In the genomic region with DNA sequence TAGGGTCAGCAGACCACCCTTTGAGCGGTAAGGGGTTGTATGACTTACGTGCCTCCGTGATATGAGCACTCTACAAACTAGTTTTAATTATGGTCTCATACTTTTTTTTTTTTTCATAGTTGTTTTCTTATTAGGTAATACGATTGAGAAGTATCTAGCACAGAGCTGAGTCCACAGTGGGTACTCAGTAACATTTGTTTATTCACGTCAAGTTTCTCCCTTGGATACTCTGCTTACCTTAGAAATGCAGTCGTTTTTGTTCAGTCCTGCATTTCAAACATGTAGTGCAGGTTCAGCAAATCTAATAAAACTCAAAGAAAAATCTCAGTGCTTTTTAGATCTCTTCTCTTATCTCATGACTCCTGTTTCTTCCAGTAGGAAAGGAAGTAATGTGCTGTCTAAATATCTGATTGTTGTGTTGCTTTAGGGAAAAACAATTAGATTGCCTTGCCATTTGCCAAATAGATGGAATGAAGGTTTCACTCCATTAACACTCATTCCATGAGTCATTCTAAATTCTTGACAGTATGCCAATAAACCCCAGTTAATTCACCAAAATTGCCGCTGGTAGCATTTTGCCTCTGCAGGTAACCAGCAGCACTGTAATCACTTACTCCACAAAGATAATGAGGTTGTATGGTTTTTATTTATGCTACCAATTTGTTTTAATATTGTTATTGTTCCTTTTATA, we compare ENCODE assay signal across 13 cellular contexts.
A peak's percentile ranks its signal among the peaks of the same experiment; 100 is the strongest.
DNase-seq lines count a peak whose midpoint lies in the region; FAIRE-seq and TF ChIP-seq lines count a peak whose summit lies in the region.
"Had no signal": no experiment of that assay in that cellular context is flagged by ENCODE, and none has a peak within 500 bp of the region (broad histone marks: within the 10 kb centered on the region; RNA-seq: fewer than 3 reads in every experiment).

No MANE protein-coding gene starts in this region.

- H4K20me1 ChIP-seq in endothelial cell of umbilical vein (replicated peaks; ENCODE audit: control insufficient read depth, extremely low read depth, insufficient read depth, low read length) = no peaks in the 10 kb centered on the region

- POLR2A ChIA-PET in MCF 10A (lab: Yijun Ruan, JAX) (interaction anchor here (0.6 to 1.4 kb wide), 4 partner anchors 11 to 100 kb away, joined by 3 to 6 read pairs (median 4); no protein-coding TSS in a partner anchor), endothelial cell of umbilical vein (lab: Charles Lee) (no interaction called here)

- no peaks in the 10 kb centered on the region for H3K9me3 ChIP-seq in breast epithelium
- H3K9me3 ChIP-seq in endothelial cell of umbilical vein (replicated peaks; ENCODE audit: control insufficient read depth, insufficient read depth, low read length) = no peaks in the 10 kb centered on the region
- H3K9me3 ChIP-seq in endodermal cell (ENCODE audit: control insufficient read depth, low read length) = no peaks in the 10 kb centered on the region
- H3K9me3 ChIP-seq: uterus had no signal

- H3K36me3 Mint-ChIP-seq in MCF 10A (ENCODE audit: insufficient read depth, unreplicated experiment) (no peaks in the 10 kb centered on the region), endodermal cell (ENCODE audit: low read depth) (no peaks in the 10 kb centered on the region), HFFc6 (ENCODE audit: low read depth) (no peaks in the 10 kb centered on the region)

- FAIRE-seq in endothelial cell of umbilical vein (lab: Jason Lieb, UNC) (no peak), urothelium cell line (lab: Jason Lieb, UNC) (peak; percentile 79), RCC 7860 (lab: Jason Lieb, UNC) (no peak)
- FAIRE-seq: colon had no signal

- CTCF ChIA-PET in MCF 10A (lab: Yijun Ruan, JAX) (interaction anchor here (0.5 to 1.3 kb wide), 3 partner anchors 10 to 564 kb away, joined by 3 to 4 read pairs (median 4); no protein-coding TSS in a partner anchor), endothelial cell of umbilical vein (lab: Charles Lee) (interaction anchor here (2.0 kb wide), 1 partner anchor 12 kb away, joined by 14 read pairs; no protein-coding TSS in a partner anchor)

- H3K4me2 ChIP-seq in endothelial cell of umbilical vein (ENCODE audit: insufficient read depth, low read length) = no peak overlapping the region

- H3K27me3 ChIP-seq in breast epithelium (no peaks in the 10 kb centered on the region), endothelial cell of umbilical vein (ENCODE audit: control insufficient read depth in 2 of 2, insufficient read depth in 2 of 2, low read length in 2 of 2) (peaks cover 0 to 2% of the 10 kb centered on the region in 2 experiments), endodermal cell (ENCODE audit: control insufficient read depth, insufficient read depth, low read length, poor library complexity, severe bottlenecking) (no peaks in the 10 kb centered on the region)
- H3K27me3 ChIP-seq: uterus had no signal

- TF ChIP-seq POLR2A in breast epithelium (IDR thresholded peaks at IDR 0.05) (no peak), endothelial cell of umbilical vein (IDR thresholded peaks at IDR 0.05; ENCODE audit: low read depth, low read length) (no peak)

- BruUV-seq in MCF 10A (replicated peaks; lab: Mats Ljungman, UMichigan) (no TSS peak), endothelial cell of umbilical vein (replicated peaks; lab: Mats Ljungman, UMichigan) (no TSS peak)

- intact Hi-C loops in MCF 10A (cut with micrococcal nuclease) = no loop called here
- intact Hi-C loops in breast epithelium (cut with DNase I; ENCODE audit: low total_unique reads) = no loop called here
- intact Hi-C loops in endothelial cell of umbilical vein (cut with micrococcal nuclease) = no loop called here

- H3K4me1 Mint-ChIP-seq in MCF 10A (ENCODE audit: insufficient read depth, unreplicated experiment) (peaks cover 26% of the 10 kb centered on the region), endodermal cell (peaks cover 4% of the 10 kb centered on the region), HFFc6 (ENCODE audit: low read depth) (no peaks in the 10 kb centered on the region)

- DNase-seq in MCF 10A (ENCODE audit: unreplicated experiment) (peak; percentile 78), breast epithelium (ENCODE audit: low spot score in 2 of 2) (no peak), NCI-H345 treated with DMSO at 0.1 percent for 48 hours (lab: John Stamatoyannopoulos, UW; ENCODE audit: unreplicated experiment) (peak; percentile 5), endothelial cell of umbilical vein (ENCODE audit: low read depth, low spot score) (peak; percentile 10), urothelium cell line (ENCODE audit: low spot score) (peak; percentile 36), endodermal cell (no peak), HFFc6 (no peak), RCC 7860 (ENCODE audit: low spot score) (no peak)
- DNase-seq: activated naive CD4-positive, alpha-beta T cell; GF-D8; left colon; uterus had no signal

- H3K4me3 ChIP-seq in breast epithelium (no peak overlapping the region), endothelial cell of umbilical vein (replicated peaks in 1 of 3; ENCODE audit: insufficient read depth in 1 of 3, low read depth in 1 of 3, low read length in 3 of 3) (no peak overlapping the region), endodermal cell (ENCODE audit: low read length) (no peak overlapping the region)
- H3K4me3 ChIP-seq: uterus had no signal

- H3K27ac Mint-ChIP-seq in MCF 10A (ENCODE audit: low read depth, unreplicated experiment) = peak overlapping the region; percentile 57
- H3K27ac Mint-ChIP-seq in endodermal cell = no peak overlapping the region
- no peak overlapping the region for H3K27ac Mint-ChIP-seq in HFFc6

- H3K27me3 Mint-ChIP-seq in MCF 10A (ENCODE audit: insufficient read depth, unreplicated experiment) (no peaks in the 10 kb centered on the region), endodermal cell (ENCODE audit: insufficient read depth) (no peaks in the 10 kb centered on the region), HFFc6 (ENCODE audit: insufficient read depth) (peaks cover 1% of the 10 kb centered on the region)

- H3K9ac ChIP-seq in endothelial cell of umbilical vein (replicated peaks; ENCODE audit: extremely low read depth, insufficient read depth, low read length) = no peak overlapping the region
- H3K9ac ChIP-seq in endodermal cell (ENCODE audit: extremely low read depth, low read length, poor library complexity, severe bottlenecking) = no peak overlapping the region

- peak overlapping the region; percentile 11 for H3K4me3 Mint-ChIP-seq in MCF 10A (ENCODE audit: unreplicated experiment)
- no peak overlapping the region for H3K4me3 Mint-ChIP-seq in endodermal cell
- H3K4me3 Mint-ChIP-seq in HFFc6 = no peak overlapping the region

- H3K9me3 Mint-ChIP-seq in MCF 10A (ENCODE audit: unreplicated experiment) (no peaks in the 10 kb centered on the region), endodermal cell (no peaks in the 10 kb centered on the region), HFFc6 (no peaks in the 10 kb centered on the region)

- H3K36me3 ChIP-seq in breast epithelium (no peaks in the 10 kb centered on the region), endothelial cell of umbilical vein (ENCODE audit: control insufficient read depth in 2 of 2, extremely low read depth in 1 of 2, insufficient read depth in 2 of 2, low read length in 2 of 2) (no peaks in the 10 kb centered on the region), endodermal cell (ENCODE audit: control insufficient read depth, insufficient read depth, low read length) (no peaks in the 10 kb centered on the region)
- H3K36me3 ChIP-seq: uterus had no signal

- H3K4me1 ChIP-seq in breast epithelium (no peaks in the 10 kb centered on the region), endothelial cell of umbilical vein (ENCODE audit: control insufficient read depth, extremely low read depth, insufficient read depth, low read length) (no peaks in the 10 kb centered on the region), endodermal cell (ENCODE audit: control insufficient read depth, insufficient read depth, low read length) (no peaks in the 10 kb centered on the region)
- H3K4me1 ChIP-seq: uterus had no signal

- no peaks in the 10 kb centered on the region for H3K9me1 ChIP-seq in endothelial cell of umbilical vein (replicated peaks; ENCODE audit: control insufficient read depth, extremely low read depth, insufficient read depth, low read length)

- H3K79me2 ChIP-seq in endothelial cell of umbilical vein (ENCODE audit: control insufficient read depth, insufficient read depth, low read length) = no peaks in the 10 kb centered on the region

- dilution Hi-C loops in endothelial cell of umbilical vein (cut with MboI; ENCODE audit: extremely low pct_ligation_motif_present, low sequenced_read_pairs) = no loop called here

- TF ChIP-seq CTCF in MCF 10A (IDR thresholded peaks at IDR 0.05; ENCODE audit: unreplicated experiment) = no peak
- TF ChIP-seq CTCF in breast epithelium (IDR thresholded peaks at IDR 0.05) = no peak
- TF ChIP-seq CTCF in endothelial cell of umbilical vein (IDR thresholded peaks at IDR 0.05; ENCODE audit: extremely low read depth in 1 of 2, insufficient read depth in 1 of 2, low read depth in 1 of 2, low read length in 2 of 2) = no peak
- TF ChIP-seq CTCF in endodermal cell (conservative IDR thresholded peaks at IDR 0.05) = no peak
- TF ChIP-seq CTCF in HFFc6 (IDR thresholded peaks at IDR 0.05) = no peak

- 86 to 92% methylated on average over 3 to 7 of the region's 7 CpGs for WGBS in endodermal cell (ENCODE audit: insufficient coverage in 1 of 2, insufficient read length in 1 of 2), 2 experiments

- H3K27ac ChIP-seq in breast epithelium (no peak overlapping the region), endothelial cell of umbilical vein (ENCODE audit: insufficient read depth, low read depth, low read length) (no peak overlapping the region), endodermal cell (ENCODE audit: low read depth, low read length) (no peak overlapping the region)
- H3K27ac ChIP-seq: uterus had no signal

- H2AFZ ChIP-seq in endothelial cell of umbilical vein (ENCODE audit: low read depth, low read length) = no peak overlapping the region

TF ChIP-seq in endothelial cell of umbilical vein, 7 proteins besides CTCF, POLR2A, EP300 and RAD21:
- TF ChIP-seq, protein P1, sequence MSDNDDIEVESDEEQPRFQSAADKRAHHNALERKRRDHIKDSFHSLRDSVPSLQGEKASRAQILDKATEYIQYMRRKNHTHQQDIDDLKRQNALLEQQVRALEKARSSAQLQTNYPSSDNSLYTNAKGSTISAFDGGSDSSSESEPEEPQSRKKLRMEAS (IDR thresholded peaks at IDR 0.05; ENCODE audit: insufficient read depth, insufficient read length) = no peak
- TF ChIP-seq JUN (IDR thresholded peaks at IDR 0.05; ENCODE audit: borderline replicate concordance, insufficient read depth, insufficient read length, low read depth) = peak; percentile 9

Comparison
In these comparisons a context has a peak if more than half of its experiments do, and no peak if none do; other contexts are left out.
1. DNase-seq: peak in MCF 10A (single experiment), NCI-H345 treated with DMSO at 0.1 percent for 48 hours (single experiment), endothelial cell of umbilical vein (single experiment) and urothelium cell line (single experiment); none in breast epithelium (0 of 2), endodermal cell (single experiment), HFFc6 (single experiment) and RCC 7860 (single experiment).